Comparison of ENCODE assay signal across 11 cellular contexts in genomic region chr13:113856716-113857065, GRCh38. TPM values are rescaled to one million over a fixed set of nuclear protein-coding genes. Genes with fewer than 3 reads are reported as not detected.
DNase-seq lines count a peak whose midpoint lies in the region; ATAC-seq and TF ChIP-seq lines count a peak whose summit lies in the region.
"Had no signal": no experiment of that assay in that cellular context is flagged by ENCODE, and none has a peak within 500 bp of the region (broad histone marks: within the 10 kb centered on the region; RNA-seq: fewer than 3 reads in every experiment).

No MANE protein-coding gene starts in this region.

- ATAC-seq in PC-3 (peak; percentile 69), left lung (peak; percentile 41), upper lobe of right lung (peak; percentile 7)
- ATAC-seq in activated naive CD8-positive, alpha-beta T cell treated with anti-CD3 and anti-CD28 coated beads, Interleukin-2, amount 50 U/mL, for 24 hours = no peak
- ATAC-seq: activated CD8-positive, alpha-beta T cell treated with anti-CD3 and anti-CD28 coated beads for 36 hours; naive thymus-derived CD4-positive, alpha-beta T cell had no signal

- peaks cover 16% of the 10 kb centered on the region for H3K27me3 Mint-ChIP-seq in T-helper 2 cell treated with Interferon-gamma antibody and Interleukin-4, amounts not matched to agents 5 μg/mL and 100 μg/mL, for 36 hours (ENCODE audit: low read depth)
- peaks cover 14% of the 10 kb centered on the region for H3K27me3 Mint-ChIP-seq in activated naive CD8-positive, alpha-beta T cell treated with anti-CD3 and anti-CD28 coated beads, Interleukin-2, amount 50 U/mL, for 24 hours

- peaks cover 15% of the 10 kb centered on the region for H3K9me3 Mint-ChIP-seq in T-helper 2 cell treated with Interferon-gamma antibody and Interleukin-4, amounts not matched to agents 5 μg/mL and 100 μg/mL, for 36 hours
- H3K9me3 Mint-ChIP-seq in activated naive CD8-positive, alpha-beta T cell treated with anti-CD3 and anti-CD28 coated beads, Interleukin-2, amount 50 U/mL, for 24 hours = peaks cover 11% of the 10 kb centered on the region

- H2AFZ ChIP-seq in PC-3 (ENCODE audit: low read length) = no peak overlapping the region

- H3K36me3 ChIP-seq in PC-3 (ENCODE audit: low read depth, low read length) = no peaks in the 10 kb centered on the region
- H3K36me3 ChIP-seq in left lung = no peaks in the 10 kb centered on the region
- no peaks in the 10 kb centered on the region for H3K36me3 ChIP-seq in upper lobe of right lung

- H3K4me1 Mint-ChIP-seq in T-helper 2 cell treated with Interferon-gamma antibody and Interleukin-4, amounts not matched to agents 5 μg/mL and 100 μg/mL, for 36 hours (ENCODE audit: low read depth) = peaks cover 4% of the 10 kb centered on the region
- H3K4me1 Mint-ChIP-seq in activated naive CD8-positive, alpha-beta T cell treated with anti-CD3 and anti-CD28 coated beads, Interleukin-2, amount 50 U/mL, for 24 hours = peaks cover 13% of the 10 kb centered on the region

- no peaks in the 10 kb centered on the region for H3K36me3 Mint-ChIP-seq in T-helper 2 cell treated with Interferon-gamma antibody and Interleukin-4, amounts not matched to agents 5 μg/mL and 100 μg/mL, for 36 hours (ENCODE audit: low read depth)
- H3K36me3 Mint-ChIP-seq in activated naive CD8-positive, alpha-beta T cell treated with anti-CD3 and anti-CD28 coated beads, Interleukin-2, amount 50 U/mL, for 24 hours (ENCODE audit: low read depth) = no peaks in the 10 kb centered on the region
- H3K36me3 Mint-ChIP-seq: naive thymus-derived CD4-positive, alpha-beta T cell had no signal

- POLR2A ChIA-PET in PC-3 (lab: Charles Lee; ENCODE audit: unreplicated experiment) = no interaction called here

- intact Hi-C loops in PC-3 (cut with micrococcal nuclease) = no loop called here
- intact Hi-C loops in left lung (cut with DNase I) = no loop called here
- intact Hi-C loops in upper lobe of right lung (cut with DNase I) = no loop called here

- H3K27me3 ChIP-seq in PC-3 (ENCODE audit: low read length) = no peaks in the 10 kb centered on the region
- peaks cover 0 to 2% of the 10 kb centered on the region in 2 donors for H3K27me3 ChIP-seq in left lung
- no peaks in the 10 kb centered on the region for H3K27me3 ChIP-seq in upper lobe of right lung
- H3K27me3 ChIP-seq: SJSA1 had no signal

- H3K27ac Mint-ChIP-seq in T-helper 2 cell treated with Interferon-gamma antibody and Interleukin-4, amounts not matched to agents 5 μg/mL and 100 μg/mL, for 36 hours = no peak overlapping the region
- no peak overlapping the region for H3K27ac Mint-ChIP-seq in activated naive CD8-positive, alpha-beta T cell treated with anti-CD3 and anti-CD28 coated beads, Interleukin-2, amount 50 U/mL, for 24 hours
- H3K27ac Mint-ChIP-seq: activated CD8-positive, alpha-beta T cell treated with anti-CD3 and anti-CD28 coated beads for 36 hours; naive thymus-derived CD4-positive, alpha-beta T cell had no signal

- BruUV-seq in PC-3 (replicated peaks; lab: Mats Ljungman, UMichigan) = no TSS peak

- H4K20me1 ChIP-seq in PC-3 (ENCODE audit: low read length) = no peaks in the 10 kb centered on the region

- H3K27ac ChIP-seq in PC-3 (ENCODE audit: low read length) (no peak overlapping the region), coronary artery (no peak overlapping the region), left lung (no peak overlapping the region), upper lobe of right lung (no peak overlapping the region)
- H3K27ac ChIP-seq: SJSA1 had no signal

- no peak overlapping the region for H3K4me3 ChIP-seq in PC-3 (ENCODE audit: low read length)
- H3K4me3 ChIP-seq in coronary artery = no peak overlapping the region
- no peak overlapping the region for H3K4me3 ChIP-seq in left lung
- no peak overlapping the region for H3K4me3 ChIP-seq in upper lobe of right lung
- H3K4me3 ChIP-seq: SJSA1 had no signal

- H3F3A ChIP-seq in PC-3 (ENCODE audit: low read length, unreplicated experiment) = no peaks in the 10 kb centered on the region

- no peaks in the 10 kb centered on the region for H3K9me2 ChIP-seq in PC-3 (replicated peaks; ENCODE audit: low read length)

- H3K9me3 ChIP-seq in PC-3 (ENCODE audit: low read length) (no peaks in the 10 kb centered on the region), left lung (no peaks in the 10 kb centered on the region), upper lobe of right lung (no peaks in the 10 kb centered on the region)
- H3K9me3 ChIP-seq: SJSA1 had no signal

- DNase-seq in PC-3 = peak; percentile 31
- peak; percentile 55 for DNase-seq in coronary artery (ENCODE audit: low spot score)
- DNase-seq in left lung = peak in 1 of 2 donors; percentile 73
- DNase-seq in upper lobe of right lung = no peak
- DNase-seq in T-helper 2 cell treated with Interferon-gamma antibody and Interleukin-4, amounts not matched to agents 5 μg/mL and 100 μg/mL, for 36 hours (ENCODE audit: low spot score) = no peak
- no peak for DNase-seq in activated naive CD8-positive, alpha-beta T cell treated with anti-CD3 and anti-CD28 coated beads, Interleukin-2, amount 50 U/mL, for 24 hours
- DNase-seq in DMS79 treated with DMSO at 0.1 percent for 48 hours (lab: John Stamatoyannopoulos, UW) = no peak
- DNase-seq: activated CD8-positive, alpha-beta T cell treated with anti-CD3 and anti-CD28 coated beads for 36 hours; NCI-H2029 treated with DMSO at 0.1 percent for 48 hours had no signal

- no peak overlapping the region for H3K9ac ChIP-seq in PC-3 (ENCODE audit: low read length)

- H3K79me2 ChIP-seq in PC-3 (ENCODE audit: low read length) = peaks cover 91% of the 10 kb centered on the region

- CTCF ChIA-PET in PC-3 (lab: Charles Lee) = no interaction called here

- H3K4me3 Mint-ChIP-seq in T-helper 2 cell treated with Interferon-gamma antibody and Interleukin-4, amounts not matched to agents 5 μg/mL and 100 μg/mL, for 36 hours = no peak overlapping the region
- no peak overlapping the region for H3K4me3 Mint-ChIP-seq in activated naive CD8-positive, alpha-beta T cell treated with anti-CD3 and anti-CD28 coated beads, Interleukin-2, amount 50 U/mL, for 24 hours
- H3K4me3 Mint-ChIP-seq: activated CD8-positive, alpha-beta T cell treated with anti-CD3 and anti-CD28 coated beads for 36 hours; naive thymus-derived CD4-positive, alpha-beta T cell had no signal

- peak overlapping the region; percentile 31; the same call in 1 of the 2 replicates for H3K4me2 ChIP-seq in PC-3 (ENCODE audit: low read length)

- H3K4me1 ChIP-seq in PC-3 (ENCODE audit: insufficient read depth, low read length) = peaks cover 11% of the 10 kb centered on the region
- H3K4me1 ChIP-seq in left lung = peaks cover 33 to 50% of the 10 kb centered on the region in 2 donors
- H3K4me1 ChIP-seq in upper lobe of right lung = peaks cover 57% of the 10 kb centered on the region

- TF ChIP-seq CTCF in PC-3 (conservative IDR thresholded peaks at IDR 0.05; ENCODE audit: low read depth, low read length) (no peak), coronary artery (IDR thresholded peaks at IDR 0.05) (no peak), left lung (IDR thresholded peaks at IDR 0.05) (no peak), upper lobe of right lung (IDR thresholded peaks at IDR 0.05) (no peak)

RNA-seq across cellular contexts. Expression of gene GAS6, which starts 7.2 kb away (rescaled TPM):
- total RNA-seq in PC-3 (2014; rRNA removed) = 20.9 and 33.7 TPM in 2 replicates
- 100 to 1,000 TPM in 1 of 2 donors, 10 to 100 TPM in 1; 79.9 to 169 TPM for total RNA-seq in left lung
- total RNA-seq in upper lobe of right lung = 197 TPM

Comparison
In these comparisons a context has a peak if more than half of its experiments do, and no peak if none do; other contexts are left out.
1. DNase-seq: peak in PC-3 (single experiment) and coronary artery (single experiment); none in upper lobe of right lung (single experiment), T-helper 2 cell treated with Interferon-gamma antibody and Interleukin-4, amounts not matched to agents 5 μg/mL and 100 μg/mL, for 36 hours (single experiment), activated naive CD8-positive, alpha-beta T cell treated with anti-CD3 and anti-CD28 coated beads, Interleukin-2, amount 50 U/mL, for 24 hours (single experiment) and DMS79 treated with DMSO at 0.1 percent for 48 hours (single experiment).